Comparison of ENCODE assay signal across 10 cellular contexts in the genomic region with DNA sequence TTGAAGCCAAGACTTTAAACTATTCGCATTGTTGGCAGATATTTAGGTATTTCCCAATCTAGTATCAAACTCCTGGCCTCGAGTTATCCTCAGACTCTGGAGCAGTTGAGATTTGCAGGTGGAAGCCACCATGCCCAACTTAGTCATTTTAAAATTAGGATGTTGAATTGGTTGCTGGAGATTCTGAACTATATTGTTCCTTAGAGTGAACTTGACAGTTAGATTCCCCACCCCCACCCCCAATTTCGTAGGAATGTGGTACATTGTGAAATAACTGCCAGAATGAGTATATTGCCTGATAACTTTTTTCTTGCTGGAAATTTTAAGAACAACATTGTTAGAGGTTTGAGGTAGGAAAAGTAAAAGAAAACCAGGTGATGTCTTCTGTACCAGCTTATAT. TPM values are rescaled to one million over a fixed set of nuclear protein-coding genes. Genes with fewer than 3 reads are reported as not detected.
DNase-seq lines count a peak whose midpoint lies in the region; ATAC-seq and TF ChIP-seq lines count a peak whose summit lies in the region.
"Had no signal": no experiment of that assay in that cellular context is flagged by ENCODE, and none has a peak within 500 bp of the region (broad histone marks: within the 10 kb centered on the region; RNA-seq: fewer than 3 reads in every experiment).

No MANE protein-coding gene starts in this region.

- DNase-seq in activated naive CD4-positive, alpha-beta T cell treated with anti-CD3 and anti-CD28 coated beads for 36 hours: no peak
- DNase-seq in PC-9 (no peak), fibroblast of mammary gland (ENCODE audit: low read depth) (peak; percentile 22), type B pancreatic cell (ENCODE audit: extremely low spot score, unreplicated experiment) (no peak), NCI-H1436 treated with DMSO at 0.1 percent for 48 hours (lab: John Stamatoyannopoulos, UW) (no peak)
- no peak for DNase-seq in stimulated activated CD4-positive, alpha-beta T cell treated with anti-CD3 and anti-CD28 coated beads, Interleukin-12 subunit alpha, Interleukin-12 subunit beta, amount 100 ng/mL, for 4 hours
- DNase-seq: activated CD4-positive, alpha-beta T cell treated with anti-CD3 and anti-CD28 coated beads for 1 hour had no signal

- intact Hi-C loops in activated naive CD4-positive, alpha-beta T cell treated with anti-CD3 and anti-CD28 coated beads for 36 hours (cut with micrococcal nuclease): loop anchor here (10.0 kb wide), 2 partner anchors 637 to 1507 kb away; a partner anchor contains a TSS
- intact Hi-C loops in PC-9 (cut with micrococcal nuclease; ENCODE audit: unreplicated experiment): loop anchor here (5.0 kb wide), 1 partner anchor 284 kb away; a partner anchor contains a TSS

- no peaks in the 10 kb centered on the region for H3K27me3 Mint-ChIP-seq in activated naive CD4-positive, alpha-beta T cell treated with anti-CD3 and anti-CD28 coated beads, Interleukin-2, amount 50 U/mL, for 24 hours
- H3K27me3 Mint-ChIP-seq in activated naive CD4-positive, alpha-beta T cell treated with anti-CD3 and anti-CD28 coated beads for 36 hours (ENCODE audit: low read depth): no peaks in the 10 kb centered on the region
- H3K27me3 Mint-ChIP-seq in type B pancreatic cell: no peaks in the 10 kb centered on the region

- H3K27ac ChIP-seq in PC-9: no peak overlapping the region
- H3K27ac ChIP-seq: cardiac muscle cell had no signal

- H2AFZ ChIP-seq in PC-9: no peak overlapping the region

- peak overlapping the region; percentile 71 for H3K4me3 Mint-ChIP-seq in activated naive CD4-positive, alpha-beta T cell treated with anti-CD3 and anti-CD28 coated beads, Interleukin-2, amount 50 U/mL, for 24 hours
- H3K4me3 Mint-ChIP-seq in activated naive CD4-positive, alpha-beta T cell treated with anti-CD3 and anti-CD28 coated beads for 36 hours: no peak overlapping the region
- H3K4me3 Mint-ChIP-seq in type B pancreatic cell: peak overlapping the region; percentile 62

- no peak for TF ChIP-seq CTCF in PC-9 (conservative IDR thresholded peaks at IDR 0.05)
- no peak for TF ChIP-seq CTCF in fibroblast of mammary gland (conservative IDR thresholded peaks at IDR 0.05; ENCODE audit: control insufficient read depth, insufficient read depth, low read depth, low read length)
- no peak for TF ChIP-seq CTCF in type B pancreatic cell (conservative IDR thresholded peaks at IDR 0.05)

- H3K4me2 ChIP-seq in PC-9: peak overlapping the region; percentile 44

- CTCF ChIA-PET in activated naive CD4-positive, alpha-beta T cell treated with anti-CD3 and anti-CD28 coated beads for 36 hours (lab: Charles Lee): interaction anchor here (1.3 to 7.6 kb wide), 2 partner anchors 12 to 69 kb away, joined by 4 to 86 read pairs; no protein-coding TSS in a partner anchor
- CTCF ChIA-PET in PC-9 (lab: Charles Lee): no interaction called here

- peaks cover 18% of the 10 kb centered on the region for H3F3A ChIP-seq in PC-9 (ENCODE audit: insufficient read depth, low read depth)

- peaks cover 28% of the 10 kb centered on the region for H3K4me1 ChIP-seq in PC-9 (replicated peaks; ENCODE audit: insufficient read depth)

- POLR2A ChIA-PET in PC-9 (lab: Charles Lee; ENCODE audit: unreplicated experiment): no interaction called here

- no peaks in the 10 kb centered on the region for H3K9me3 ChIP-seq in PC-9 (ENCODE audit: insufficient read depth, low read depth)

- H4K20me1 ChIP-seq in PC-9 (ENCODE audit: insufficient read depth): no peaks in the 10 kb centered on the region

- H3K79me2 ChIP-seq in PC-9 (ENCODE audit: low read depth): peaks cover 53% of the 10 kb centered on the region

- H3K36me3 Mint-ChIP-seq in activated naive CD4-positive, alpha-beta T cell treated with anti-CD3 and anti-CD28 coated beads, Interleukin-2, amount 50 U/mL, for 24 hours: peaks cover 11% of the 10 kb centered on the region
- H3K36me3 Mint-ChIP-seq in activated naive CD4-positive, alpha-beta T cell treated with anti-CD3 and anti-CD28 coated beads for 36 hours (ENCODE audit: low read depth): peaks cover 13% of the 10 kb centered on the region
- no peaks in the 10 kb centered on the region for H3K36me3 Mint-ChIP-seq in type B pancreatic cell

- H3K27ac Mint-ChIP-seq in activated naive CD4-positive, alpha-beta T cell treated with anti-CD3 and anti-CD28 coated beads, Interleukin-2, amount 50 U/mL, for 24 hours: no peak overlapping the region
- H3K27ac Mint-ChIP-seq in activated naive CD4-positive, alpha-beta T cell treated with anti-CD3 and anti-CD28 coated beads for 36 hours: no peak overlapping the region
- no peak overlapping the region for H3K27ac Mint-ChIP-seq in type B pancreatic cell

- BruUV-seq in PC-9 (replicated peaks; lab: Mats Ljungman, UMichigan): no TSS peak

- H3K4me3 ChIP-seq in PC-9 (no peak overlapping the region), fibroblast of mammary gland (ENCODE audit: control insufficient read depth, low read depth, low read length) (peak overlapping the region; percentile 5)
- H3K4me3 ChIP-seq: cardiac muscle cell had no signal

- no peaks in the 10 kb centered on the region for H3K27me3 ChIP-seq in PC-9 (ENCODE audit: insufficient read depth, low read depth)
- H3K27me3 ChIP-seq: cardiac muscle cell had no signal

- no peak for ATAC-seq in HG03342 (IDR thresholded peaks at IDR 0.05; ENCODE audit: unreplicated experiment)

- H3K36me3 ChIP-seq in PC-9 (ENCODE audit: low read depth): no peaks in the 10 kb centered on the region; the same call in 1 of the 2 replicates
- H3K36me3 ChIP-seq: cardiac muscle cell had no signal

- peaks cover 46% of the 10 kb centered on the region for H3K4me1 Mint-ChIP-seq in activated naive CD4-positive, alpha-beta T cell treated with anti-CD3 and anti-CD28 coated beads, Interleukin-2, amount 50 U/mL, for 24 hours
- peaks cover 50% of the 10 kb centered on the region for H3K4me1 Mint-ChIP-seq in activated naive CD4-positive, alpha-beta T cell treated with anti-CD3 and anti-CD28 coated beads for 36 hours (ENCODE audit: low read depth)
- H3K4me1 Mint-ChIP-seq in type B pancreatic cell (ENCODE audit: unreplicated experiment): peaks cover 43% of the 10 kb centered on the region

- no peaks in the 10 kb centered on the region for H3K9me2 ChIP-seq in PC-9 (ENCODE audit: insufficient read depth)

- H3K9me3 Mint-ChIP-seq in activated naive CD4-positive, alpha-beta T cell treated with anti-CD3 and anti-CD28 coated beads, Interleukin-2, amount 50 U/mL, for 24 hours: peaks cover 5% of the 10 kb centered on the region
- H3K9me3 Mint-ChIP-seq in activated naive CD4-positive, alpha-beta T cell treated with anti-CD3 and anti-CD28 coated beads for 36 hours: no peaks in the 10 kb centered on the region
- no peaks in the 10 kb centered on the region for H3K9me3 Mint-ChIP-seq in type B pancreatic cell

RNA-seq across cellular contexts. Expression of a gene that starts 2.3 kb away (rescaled TPM):
- 10 to 100 TPM in 1 of 2 experiments, 1 to 10 TPM in 1; 9.3 to 10.4 TPM for total RNA-seq in activated naive CD4-positive, alpha-beta T cell treated with anti-CD3 and anti-CD28 coated beads for 36 hours
- total RNA-seq in PC-9 (2021): 4.5 and 6.8 TPM in 2 replicates
- total RNA-seq in type B pancreatic cell (ENCODE audit: low replicate concordance): 9.2 and 13.6 TPM in 2 replicates
